ENCODE assay signal across 1 cellular context in genomic region chr6:10561566-10562088, GRCh38.
TF ChIP-seq lines count a peak whose summit lies in the region.

No MANE protein-coding gene starts in this region.

TF ChIP-seq in GM23338, 12 proteins besides CTCF, POLR2A, EP300 and RAD21 (continued from another document):
- TF ChIP-seq REST (IDR thresholded peaks at IDR 0.05; ENCODE audit: unreplicated experiment) (no peak), ZNF114 (CRISPR knock-in tag; IDR thresholded peaks at IDR 0.05) (no peak), EZH2 (IDR thresholded peaks at IDR 0.05; ENCODE audit: low read depth, unreplicated experiment) (no peak)
- TF ChIP-seq, protein P1, sequence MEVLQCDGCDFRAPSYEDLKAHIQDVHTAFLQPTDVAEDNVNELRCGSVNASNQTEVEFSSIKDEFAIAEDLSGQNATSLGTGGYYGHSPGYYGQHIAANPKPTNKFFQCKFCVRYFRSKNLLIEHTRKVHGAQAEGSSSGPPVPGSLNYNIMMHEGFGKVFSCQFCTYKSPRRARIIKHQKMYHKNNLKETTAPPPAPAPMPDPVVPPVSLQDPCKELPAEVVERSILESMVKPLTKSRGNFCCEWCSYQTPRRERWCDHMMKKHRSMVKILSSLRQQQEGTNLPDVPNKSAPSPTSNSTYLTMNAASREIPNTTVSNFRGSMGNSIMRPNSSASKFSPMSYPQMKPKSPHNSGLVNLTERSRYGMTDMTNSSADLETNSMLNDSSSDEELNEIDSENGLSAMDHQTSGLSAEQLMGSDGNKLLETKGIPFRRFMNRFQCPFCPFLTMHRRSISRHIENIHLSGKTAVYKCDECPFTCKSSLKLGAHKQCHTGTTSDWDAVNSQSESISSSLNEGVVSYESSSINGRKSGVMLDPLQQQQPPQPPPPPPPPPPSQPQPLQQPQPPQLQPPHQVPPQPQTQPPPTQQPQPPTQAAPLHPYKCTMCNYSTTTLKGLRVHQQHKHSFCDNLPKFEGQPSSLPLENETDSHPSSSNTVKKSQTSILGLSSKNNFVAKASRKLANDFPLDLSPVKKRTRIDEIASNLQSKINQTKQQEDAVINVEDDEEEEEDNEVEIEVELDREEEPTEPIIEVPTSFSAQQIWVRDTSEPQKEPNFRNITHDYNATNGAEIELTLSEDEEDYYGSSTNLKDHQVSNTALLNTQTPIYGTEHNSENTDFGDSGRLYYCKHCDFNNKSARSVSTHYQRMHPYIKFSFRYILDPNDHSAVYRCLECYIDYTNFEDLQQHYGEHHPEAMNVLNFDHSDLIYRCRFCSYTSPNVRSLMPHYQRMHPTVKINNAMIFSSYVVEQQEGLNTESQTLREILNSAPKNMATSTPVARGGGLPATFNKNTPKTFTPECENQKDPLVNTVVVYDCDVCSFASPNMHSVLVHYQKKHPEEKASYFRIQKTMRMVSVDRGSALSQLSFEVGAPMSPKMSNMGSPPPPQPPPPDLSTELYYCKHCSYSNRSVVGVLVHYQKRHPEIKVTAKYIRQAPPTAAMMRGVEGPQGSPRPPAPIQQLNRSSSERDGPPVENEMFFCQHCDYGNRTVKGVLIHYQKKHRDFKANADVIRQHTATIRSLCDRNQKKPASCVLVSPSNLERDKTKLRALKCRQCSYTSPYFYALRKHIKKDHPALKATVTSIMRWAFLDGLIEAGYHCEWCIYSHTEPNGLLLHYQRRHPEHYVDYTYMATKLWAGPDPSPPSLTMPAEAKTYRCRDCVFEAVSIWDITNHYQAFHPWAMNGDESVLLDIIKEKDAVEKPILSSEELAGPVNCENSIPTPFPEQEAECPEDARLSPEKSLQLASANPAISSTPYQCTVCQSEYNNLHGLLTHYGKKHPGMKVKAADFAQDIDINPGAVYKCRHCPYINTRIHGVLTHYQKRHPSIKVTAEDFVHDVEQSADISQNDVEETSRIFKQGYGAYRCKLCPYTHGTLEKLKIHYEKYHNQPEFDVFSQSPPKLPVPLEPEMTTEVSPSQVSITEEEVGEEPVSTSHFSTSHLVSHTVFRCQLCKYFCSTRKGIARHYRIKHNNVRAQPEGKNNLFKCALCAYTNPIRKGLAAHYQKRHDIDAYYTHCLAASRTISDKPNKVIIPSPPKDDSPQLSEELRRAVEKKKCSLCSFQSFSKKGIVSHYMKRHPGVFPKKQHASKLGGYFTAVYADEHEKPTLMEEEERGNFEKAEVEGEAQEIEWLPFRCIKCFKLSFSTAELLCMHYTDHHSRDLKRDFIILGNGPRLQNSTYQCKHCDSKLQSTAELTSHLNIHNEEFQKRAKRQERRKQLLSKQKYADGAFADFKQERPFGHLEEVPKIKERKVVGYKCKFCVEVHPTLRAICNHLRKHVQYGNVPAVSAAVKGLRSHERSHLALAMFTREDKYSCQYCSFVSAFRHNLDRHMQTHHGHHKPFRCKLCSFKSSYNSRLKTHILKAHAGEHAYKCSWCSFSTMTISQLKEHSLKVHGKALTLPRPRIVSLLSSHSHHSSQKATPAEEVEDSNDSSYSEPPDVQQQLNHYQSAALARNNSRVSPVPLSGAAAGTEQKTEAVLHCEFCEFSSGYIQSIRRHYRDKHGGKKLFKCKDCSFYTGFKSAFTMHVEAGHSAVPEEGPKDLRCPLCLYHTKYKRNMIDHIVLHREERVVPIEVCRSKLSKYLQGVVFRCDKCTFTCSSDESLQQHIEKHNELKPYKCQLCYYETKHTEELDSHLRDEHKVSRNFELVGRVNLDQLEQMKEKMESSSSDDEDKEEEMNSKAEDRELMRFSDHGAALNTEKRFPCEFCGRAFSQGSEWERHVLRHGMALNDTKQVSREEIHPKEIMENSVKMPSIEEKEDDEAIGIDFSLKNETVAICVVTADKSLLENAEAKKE (CRISPR knock-in tag; IDR thresholded peaks at IDR 0.05) = no peak
TF ChIP-seq in GM23338: peak in this region for 0.
